ENCODE assay signal across 17 cellular contexts in genomic region chr21:46452719-46453118, GRCh38.
"Had no signal": no experiment of that assay in that cellular context is flagged by ENCODE, and none has a peak within 500 bp of the region (broad histone marks: within the 10 kb centered on the region; RNA-seq: fewer than 3 reads in every experiment).

No MANE protein-coding gene starts in this region.

- H2AFZ ChIP-seq: parathyroid adenoma had no signal

- H3K36me3 ChIP-seq: right atrium auricular region, thyroid gland, upper lobe of left lung, uterus had no signal

- H3K27me3 ChIP-seq: dorsolateral prefrontal cortex, right atrium auricular region, thyroid gland, upper lobe of left lung, uterus had no signal

- H3K9me3 Mint-ChIP-seq: natural killer cell treated with Interleukin-12 subunit alpha and Interleukin-12 subunit beta and Interleukin-15 and Interleukin-18, amount 100 ng/mL, for 72 hours had no signal

- H3K27ac ChIP-seq: parathyroid adenoma, right atrium auricular region, thyroid gland, upper lobe of left lung, uterus had no signal

- H3K9me3 ChIP-seq: thyroid gland, uterus had no signal

- H3K27ac Mint-ChIP-seq: natural killer cell treated with Interleukin-12 subunit alpha and Interleukin-12 subunit beta and Interleukin-15 and Interleukin-18, amount 100 ng/mL, for 72 hours had no signal

- DNase-seq: central memory CD4-positive, alpha-beta T cell; cortex of kidney; dorsolateral prefrontal cortex; effector memory CD4-positive, alpha-beta T cell; kidney; mammary epithelial cell; stimulated activated CD4-positive, alpha-beta T cell treated with anti-CD3 and anti-CD28 coated beads, Interleukin-2, amount 100 ng/mL, for 48 hours; stimulated activated naive CD4-positive, alpha-beta T cell treated with Interleukin-2 at 50 U/mL for 16 hours; thyroid gland; upper lobe of left lung; uterus had no signal

- H3K4me3 Mint-ChIP-seq: natural killer cell treated with Interleukin-12 subunit alpha and Interleukin-12 subunit beta and Interleukin-15 and Interleukin-18, amount 100 ng/mL, for 72 hours had no signal

- H3K4me3 ChIP-seq: dorsolateral prefrontal cortex, right atrium auricular region, smooth muscle cell, thyroid gland, upper lobe of left lung, uterus had no signal

- ATAC-seq: esophagus mucosa; left lobe of liver; natural killer cell treated with Interleukin-12 subunit alpha and Interleukin-12 subunit beta and Interleukin-15 and Interleukin-18, amount 100 ng/mL, for 72 hours had no signal

- H3K4me2 ChIP-seq: smooth muscle cell had no signal

- H3K27me3 Mint-ChIP-seq: natural killer cell treated with Interleukin-12 subunit alpha and Interleukin-12 subunit beta and Interleukin-15 and Interleukin-18, amount 100 ng/mL, for 72 hours had no signal

- H3K4me1 ChIP-seq: parathyroid adenoma, uterus had no signal
